ENCODE assay signal across 16 cellular contexts in genomic region chr9:113857875-113858274, GRCh38. TPM values are rescaled to one million over a fixed set of nuclear protein-coding genes. Genes with fewer than 3 reads are reported as not detected.
DNase-seq lines count a peak whose midpoint lies in the region; ATAC-seq, FAIRE-seq and TF ChIP-seq lines count a peak whose summit lies in the region.
"Had no signal": no experiment of that assay in that cellular context is flagged by ENCODE, and none has a peak within 500 bp of the region (broad histone marks: within the 10 kb centered on the region; RNA-seq: fewer than 3 reads in every experiment).

No MANE protein-coding gene starts in this region.

- no TSS peak for BruUV-seq in GM12878 (replicated peaks; lab: Mats Ljungman, UMichigan)

- no peaks in the 10 kb centered on the region for H3K4me1 Mint-ChIP-seq in stimulated activated effector memory CD8-positive, alpha-beta T cell treated with anti-CD3 and anti-CD28 coated beads, Interleukin-12 subunit alpha, Interleukin-12 subunit beta, amount 100 ng/mL, for 72 hours
- H3K4me1 Mint-ChIP-seq: central memory CD8-positive, alpha-beta T cell had no signal

- H2AFZ ChIP-seq in GM12878 (ENCODE audit: control insufficient read depth, low read depth, low read length) = no peak overlapping the region

- no peak overlapping the region for H3K4me2 ChIP-seq in GM12878 (ENCODE audit: control insufficient read depth, insufficient read depth)

- H3K4me3 ChIP-seq in GM12878 = no peak overlapping the region
- H3K4me3 ChIP-seq: right atrium auricular region had no signal

- WGBS in GM12878 (ENCODE audit: insufficient coverage, insufficient replicate concordance, low lambda C conversion rate, missing lambda C conversion rate) = 1% methylated on average over 4 of the region's 4 CpGs

- H3K36me3 ChIP-seq in GM12878 (ENCODE audit: control insufficient read depth in 2 of 2, insufficient read depth in 2 of 2, low read length in 1 of 2) = no peaks in the 10 kb centered on the region
- H3K36me3 ChIP-seq: right atrium auricular region had no signal

- H3K4me3 Mint-ChIP-seq in stimulated activated effector memory CD8-positive, alpha-beta T cell treated with anti-CD3 and anti-CD28 coated beads, Interleukin-12 subunit alpha, Interleukin-12 subunit beta, amount 100 ng/mL, for 72 hours = no peak overlapping the region
- H3K4me3 Mint-ChIP-seq: central memory CD8-positive, alpha-beta T cell; type B pancreatic cell had no signal

- no peaks in the 10 kb centered on the region for H3K4me1 ChIP-seq in GM12878 (ENCODE audit: control insufficient read depth, insufficient read depth, low read length)
- H3K4me1 ChIP-seq: right atrium auricular region had no signal

- FAIRE-seq in GM12878 (lab: Jason Lieb, UNC) = peak; percentile 62
- FAIRE-seq: H1 had no signal

- TF ChIP-seq CTCF in GM12878 (IDR thresholded peaks at IDR 0.05 in 2 of 3, conservative IDR thresholded peaks at IDR 0.05 in 1 of 3; ENCODE audit: control insufficient read depth in 2 of 3, extremely low read depth in 1 of 3, insufficient read depth in 1 of 3, low read depth in 3 of 3, low read length in 3 of 3) = no peak
- TF ChIP-seq CTCF in GM20000 (IDR thresholded peaks at IDR 0.05; ENCODE audit: extremely low read depth, missing control alignments) = no peak

- no peak for TF ChIP-seq POLR2A in GM12878 (IDR thresholded peaks at IDR 0.05; ENCODE audit: low read depth, low read length)

- TF ChIP-seq RAD21 in GM12878 (IDR thresholded peaks at IDR 0.05; ENCODE audit: insufficient read depth, low read depth, low read length) = no peak

- SMC1A ChIA-PET in GM12878 (lab: Charles Lee; ENCODE audit: uncharacterized antibody, unreplicated experiment) = no interaction called here

- no peaks in the 10 kb centered on the region for H4K20me1 ChIP-seq in GM12878 (ENCODE audit: control insufficient read depth, insufficient read depth)

- no peak for TF ChIP-seq EP300 in GM12878 (IDR thresholded peaks at IDR 0.05; ENCODE audit: borderline replicate concordance in 1 of 2, control insufficient read depth in 1 of 2, low read depth in 2 of 2, low read length in 2 of 2)

- RAD21 ChIA-PET in GM12878 (lab: Charles Lee; ENCODE audit: unreplicated experiment) = no interaction called here

- H3K27ac ChIP-seq in GM12878 (ENCODE audit: control insufficient read depth, insufficient read depth) = no peak overlapping the region
- H3K27ac ChIP-seq: right atrium auricular region had no signal

- POLR2A ChIA-PET in GM12878 (lab: Charles Lee) = interaction anchor here (0.6 kb wide), 1 partner anchor 493 kb away, joined by 4 read pairs; no protein-coding TSS in a partner anchor

- intact Hi-C loops in Right ventricle myocardium superior (cut with DNase I) = no loop called here
- intact Hi-C loops in cardiac septum (cut with DNase I) = no loop called here
- intact Hi-C loops in GM12878 (cut with micrococcal nuclease; ENCODE audit: unreplicated experiment) = no loop called here

- no peaks in the 10 kb centered on the region for H3K9me3 Mint-ChIP-seq in stimulated activated effector memory CD8-positive, alpha-beta T cell treated with anti-CD3 and anti-CD28 coated beads, Interleukin-12 subunit alpha, Interleukin-12 subunit beta, amount 100 ng/mL, for 72 hours
- H3K9me3 Mint-ChIP-seq: central memory CD8-positive, alpha-beta T cell; type B pancreatic cell had no signal

- no peaks in the 10 kb centered on the region for H3K36me3 Mint-ChIP-seq in stimulated activated effector memory CD8-positive, alpha-beta T cell treated with anti-CD3 and anti-CD28 coated beads, Interleukin-12 subunit alpha, Interleukin-12 subunit beta, amount 100 ng/mL, for 72 hours
- H3K36me3 Mint-ChIP-seq: type B pancreatic cell had no signal

- H3K9ac ChIP-seq in GM12878 (ENCODE audit: control insufficient read depth, insufficient read depth, low read length) = no peak overlapping the region

- H3K9me3 ChIP-seq in GM12878 (replicated peaks; ENCODE audit: control insufficient read depth, insufficient read depth, low read length) = no peaks in the 10 kb centered on the region
- H3K9me3 ChIP-seq: right atrium auricular region had no signal

- no peaks in the 10 kb centered on the region for H3K27me3 ChIP-seq in GM12878 (replicated peaks in 1 of 2; ENCODE audit: control insufficient read depth in 2 of 2, insufficient read depth in 2 of 2, low read length in 1 of 2)
- H3K27me3 ChIP-seq: right atrium auricular region had no signal

- CTCF ChIA-PET in GM12878 (lab: Yijun Ruan, JAX) = interaction anchor here (1.1 kb wide), 1 partner anchor 24 kb away, joined by 3 read pairs; no protein-coding TSS in a partner anchor

- in situ Hi-C loops in GM12878 (cut with MboI) = no loop called here

- DNase-seq in Right ventricle myocardium superior (peak; percentile 48), cardiac septum (ENCODE audit: low spot score) (no peak), GM12878 (ENCODE audit: low read depth, low spot score) (no peak), germinal center (ENCODE audit: low spot score) (no peak), GM20000 (ENCODE audit: low spot score) (no peak)
- no peak for DNase-seq in stimulated activated effector memory CD8-positive, alpha-beta T cell treated with anti-CD3 and anti-CD28 coated beads, Interleukin-12 subunit alpha, Interleukin-12 subunit beta, amount 100 ng/mL, for 72 hours (ENCODE audit: low spot score in 2 of 2)
- DNase-seq in effector CD8-positive, alpha-beta T cell (lab: John Stamatoyannopoulos, UW) = no peak
- DNase-seq: activated effector memory CD4-positive, alpha-beta T cell treated with Interleukin-2 at 50 U/mL for 16 hours; DMS79; NCI-H226 had no signal

- ATAC-seq in Right ventricle myocardium superior (ENCODE audit: poor library complexity) (no peak), HG03469 (IDR thresholded peaks at IDR 0.05; ENCODE audit: unreplicated experiment) (peak; percentile 46), GM12878 (peak; percentile 91)
- peak; percentile 85 for ATAC-seq in stimulated activated effector memory CD8-positive, alpha-beta T cell treated with anti-CD3 and anti-CD28 coated beads, Interleukin-12 subunit alpha, Interleukin-12 subunit beta, amount 100 ng/mL, for 72 hours
- ATAC-seq: esophagus mucosa had no signal

- no peaks in the 10 kb centered on the region for H3K79me2 ChIP-seq in GM12878 (ENCODE audit: control insufficient read depth, insufficient read depth, low read length)

- no peak overlapping the region for H3K27ac Mint-ChIP-seq in stimulated activated effector memory CD8-positive, alpha-beta T cell treated with anti-CD3 and anti-CD28 coated beads, Interleukin-12 subunit alpha, Interleukin-12 subunit beta, amount 100 ng/mL, for 72 hours
- H3K27ac Mint-ChIP-seq: type B pancreatic cell had no signal

TF ChIP-seq in GM12878, 131 proteins besides CTCF, POLR2A, EP300 and RAD21:
- TF ChIP-seq IRF3 (IDR thresholded peaks at IDR 0.05) = no peak
- 0 out of 2 replicates have a peak, but pooled peaks have one; percentile 22 for TF ChIP-seq YY1 (IDR thresholded peaks at IDR 0.05; ENCODE audit: low read depth, low read length)
- TF ChIP-seq ETV6 (conservative IDR thresholded peaks at IDR 0.05 in 1 of 2, IDR thresholded peaks at IDR 0.05 in 1 of 2; ENCODE audit: borderline replicate concordance in 1 of 2, low read depth in 1 of 2) = 0 out of 4 replicates have a peak, but pooled peaks of 1 of the 2 experiments have one; percentile 21
- TF ChIP-seq HDAC6 (IDR thresholded peaks at IDR 0.05; ENCODE audit: unreplicated experiment) = no peak
- no peak for TF ChIP-seq PML (IDR thresholded peaks at IDR 0.05; ENCODE audit: low read length)

RNA-seq across cellular contexts. Expression of gene ZNF618, which starts 18.2 kb away (rescaled TPM):
- total RNA-seq in Right ventricle myocardium superior = 2.0 TPM
- total RNA-seq in cardiac septum = 1.7 TPM
- not detected in 2 replicates for total RNA-seq in GM12878 (2013; cell fraction: nucleolus; rRNA removed)
- total RNA-seq in GM12878 (2014; rRNA removed) = 0.06 TPM in 1 of 2 replicates, not detected in the other
- total RNA-seq in GM12878 (2014; rRNA removed; fragmentation: Illumina TruSeq; extraction: Trizol) = not detected in 2 replicates
- total RNA-seq in GM12878 (2021) = 0.08 TPM in 2 replicates
- not detected for polyA plus RNA-seq in GM12878 (2011; ENCODE audit: low read depth)
- polyA plus RNA-seq in GM12878 (2011; rRNA removed) = 0.24 and 0.26 TPM in 2 replicates
- 0.47 and 0.54 TPM in 2 replicates for polyA plus RNA-seq in GM12878 (2011; cell fraction: cytosol; rRNA removed)
- 1.3 and 1.6 TPM in 2 replicates for polyA plus RNA-seq in GM12878 (2011; cell fraction: nucleus; rRNA removed)
- polyA plus RNA-seq in GM12878 (2012) = 0.01 and 0.04 TPM in 2 replicates
- 0.01 TPM in 1 of 2 replicates, not detected in the other for polyA plus RNA-seq in GM12878 (2014; fragmentation: Illumina TruSeq; extraction: Trizol)
- polyA plus RNA-seq in GM12878 (2014; fragmentation: Nextera tagmentation; extraction: Ambion mirVana) = under 1 TPM in 1 of 2 experiments, not detected in 1; 0.02 TPM
- polyA plus RNA-seq in GM12878 (2014; rRNA removed) = 0.01 and 0.04 TPM in 2 replicates
- under 1 TPM; 0.06 to 0.07 TPM for polyA plus RNA-seq in GM12878 (2016; fragmentation: Nextera tagmentation; extraction: Ambion mirVana)
- 0.22 and 0.57 TPM in 2 replicates for polyA minus RNA-seq in GM12878 (2011; rRNA and poly(A)+ RNA removed)
- polyA minus RNA-seq in GM12878 (2011; cell fraction: cytosol; rRNA and poly(A)+ RNA removed) = 0.31 and 0.40 TPM in 2 replicates
- polyA minus RNA-seq in GM12878 (2011; cell fraction: nucleus; rRNA and poly(A)+ RNA removed) = 0.60 and 1.1 TPM in 2 replicates
